ENCODE assay signal across 8 cellular contexts in genomic region chr2:19549821-19550220, GRCh38.
"Had no signal": no experiment of that assay in that cellular context is flagged by ENCODE, and none has a peak within 500 bp of the region (broad histone marks: within the 10 kb centered on the region; RNA-seq: fewer than 3 reads in every experiment).

No MANE protein-coding gene starts in this region.

- FAIRE-seq: G401.6, GM12878, GM12891, GM12892, GM18507, GM19239 had no signal

- DNase-seq: GDM1, GF-D8 had no signal

- H3K4me3 ChIP-seq: GM12878 had no signal

- ATAC-seq: GM12878 had no signal
